ENCODE assay signal across 1 cellular context in genomic region chr19:2729943-2730818, GRCh38.
TF ChIP-seq lines count a peak whose summit lies in the region.

No MANE protein-coding gene starts in this region.

TF ChIP-seq in K562, 482 proteins besides CTCF, POLR2A, EP300 and RAD21:
- no peak for TF ChIP-seq MLLT1 (IDR thresholded peaks at IDR 0.05)
- peak; percentile 81 for TF ChIP-seq POLR2G (IDR thresholded peaks at IDR 0.05; ENCODE audit: low read depth, low read length)
- peak; percentile 21; the same call in 1 of the 2 replicates for TF ChIP-seq ZBTB33 (CRISPR knock-in tag; IDR thresholded peaks at IDR 0.05)
- peak; percentile 24 for TF ChIP-seq KDM5B (IDR thresholded peaks at IDR 0.05; ENCODE audit: insufficient replicate concordance, low read depth, low read length)
TF ChIP-seq in K562: peak in this region for 3.
